ENCODE assay signal across 25 cellular contexts in the genomic region with DNA sequence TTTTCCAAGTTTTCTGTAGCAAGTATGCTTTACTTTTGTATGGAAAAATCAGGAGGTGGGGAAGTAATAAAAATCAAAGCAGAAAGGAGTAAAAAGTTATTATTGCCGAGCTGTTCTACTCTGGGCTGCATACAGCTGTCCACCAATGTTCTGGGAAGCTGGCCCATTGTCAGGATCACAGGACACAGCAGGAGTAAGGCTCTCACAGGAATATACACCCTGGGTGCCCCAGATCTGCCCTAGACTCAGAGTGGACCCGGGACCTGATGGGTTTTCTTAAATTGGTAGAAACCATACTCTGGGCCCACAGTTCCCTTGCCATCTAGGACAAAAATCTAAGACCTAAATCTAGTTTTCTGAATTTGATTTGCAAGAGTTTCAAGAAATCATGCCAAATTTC.
"Had no signal": no experiment of that assay in that cellular context is flagged by ENCODE, and none has a peak within 500 bp of the region (broad histone marks: within the 10 kb centered on the region; RNA-seq: fewer than 3 reads in every experiment).

No MANE protein-coding gene starts in this region.

- DNase-seq: activated B cell treated with CpG ODN at 0.5 μM for 24 hours; activated CD4-positive, alpha-beta T cell treated with anti-CD3 and anti-CD28 coated beads for 1 hour; activated CD4-positive, alpha-beta T cell treated with anti-CD3 and anti-CD28 coated beads, Interleukin-2, amount 10 ng/mL, durations not matched to agents 24 days and 14 days; activated CD4-positive, alpha-beta T cell treated with anti-CD3 and anti-CD28 coated beads, Interleukin-2, amount 50 U/mL, for 48 hours; activated CD8-positive, alpha-beta memory T cell treated with anti-CD3 and anti-CD28 coated beads, Interleukin-2, amount 10 ng/mL, durations not matched to agents 7 days and 5 days; activated effector memory CD4-positive, alpha-beta T cell treated with Interleukin-2 at 50 U/mL for 16 hours; activated naive CD4-positive, alpha-beta T cell; activated T-cell treated with anti-CD3 and anti-CD28 coated beads, Interleukin-2, amount 50 U/mL, for 24 hours; aorta; Karpas-422; MM.1S; NCI-H1105; NCI-H1436; NCI-H1694 treated with DMSO at 0.1 percent for 48 hours; NCI-H2029 treated with DMSO at 0.1 percent for 48 hours; NCI-H524; Peyer's patch; SHP77 treated with DMSO at 0.1 percent for 48 hours; T-helper 17 cell; T-helper 9 cell had no signal

- H3K4me3 ChIP-seq: breast epithelium, K562, Peyer's patch had no signal

- H3K36me3 ChIP-seq: breast epithelium, Peyer's patch had no signal

- H3K4me3 Mint-ChIP-seq: activated B cell treated with CpG ODN at 0.5 μM for 24 hours; activated CD4-positive, alpha-beta T cell treated with anti-CD3 and anti-CD28 coated beads, Interleukin-2, amount 10 ng/mL, durations not matched to agents 24 days and 14 days; activated CD8-positive, alpha-beta memory T cell treated with anti-CD3 and anti-CD28 coated beads, Interleukin-2, amount 10 ng/mL, durations not matched to agents 7 days and 5 days; activated naive CD4-positive, alpha-beta T cell treated with anti-CD3 and anti-CD28 coated beads, Interleukin-2, amount 50 U/mL, for 24 hours; activated T-cell treated with anti-CD3 and anti-CD28 coated beads, Interleukin-2, amount 50 U/mL, for 24 hours; activated T-helper 1 cell treated with anti-CD3 and anti-CD28 coated beads, Interleukin-12 subunit alpha, Interleukin-12 subunit beta, Interleukin-2, Interleukin-4 antibody, amounts not matched to agents 30 ng/mL and 10 ng/mL and 1 ng/mL, durations not matched to agents 14 hours and 24 hours and 36 hours; T-helper 17 cell had no signal

- H3K4me1 Mint-ChIP-seq: activated B cell treated with CpG ODN at 0.5 μM for 24 hours; activated CD8-positive, alpha-beta memory T cell treated with anti-CD3 and anti-CD28 coated beads, Interleukin-2, amount 10 ng/mL, durations not matched to agents 7 days and 5 days had no signal

- H3K27me3 ChIP-seq: breast epithelium, Peyer's patch had no signal

- ATAC-seq: activated CD8-positive, alpha-beta memory T cell treated with anti-CD3 and anti-CD28 coated beads, Interleukin-2, amount 10 ng/mL, durations not matched to agents 7 days and 5 days; K562; T-helper 17 cell had no signal

- H3K4me1 ChIP-seq: breast epithelium had no signal

- H3K9me3 Mint-ChIP-seq: activated B cell treated with CpG ODN at 0.5 μM for 24 hours; activated naive CD4-positive, alpha-beta T cell treated with anti-CD3 and anti-CD28 coated beads, Interleukin-2, amount 50 U/mL, for 24 hours; activated T-cell treated with anti-CD3 and anti-CD28 coated beads, Interleukin-2, amount 50 U/mL, for 24 hours; activated T-helper 1 cell treated with anti-CD3 and anti-CD28 coated beads, Interleukin-12 subunit alpha, Interleukin-12 subunit beta, Interleukin-2, Interleukin-4 antibody, amounts not matched to agents 30 ng/mL and 10 ng/mL and 1 ng/mL, durations not matched to agents 14 hours and 24 hours and 36 hours had no signal

- H3K27ac Mint-ChIP-seq: activated B cell treated with CpG ODN at 0.5 μM for 24 hours; activated CD4-positive, alpha-beta T cell treated with anti-CD3 and anti-CD28 coated beads, Interleukin-2, amount 10 ng/mL, durations not matched to agents 24 days and 14 days; activated CD8-positive, alpha-beta memory T cell treated with anti-CD3 and anti-CD28 coated beads, Interleukin-2, amount 10 ng/mL, durations not matched to agents 7 days and 5 days; activated naive CD4-positive, alpha-beta T cell treated with anti-CD3 and anti-CD28 coated beads, Interleukin-2, amount 50 U/mL, for 24 hours; activated T-cell treated with anti-CD3 and anti-CD28 coated beads, Interleukin-2, amount 50 U/mL, for 24 hours; T-helper 17 cell had no signal

- H3K27ac ChIP-seq: breast epithelium, Peyer's patch, RWPE1 had no signal

- H3K27me3 Mint-ChIP-seq: activated CD4-positive, alpha-beta T cell treated with anti-CD3 and anti-CD28 coated beads, Interleukin-2, amount 10 ng/mL, durations not matched to agents 24 days and 14 days; activated CD8-positive, alpha-beta memory T cell treated with anti-CD3 and anti-CD28 coated beads, Interleukin-2, amount 10 ng/mL, durations not matched to agents 7 days and 5 days; activated naive CD4-positive, alpha-beta T cell treated with anti-CD3 and anti-CD28 coated beads, Interleukin-2, amount 50 U/mL, for 24 hours; activated T-cell treated with anti-CD3 and anti-CD28 coated beads, Interleukin-2, amount 50 U/mL, for 24 hours; T-helper 17 cell had no signal

- H3K9me3 ChIP-seq: breast epithelium, Peyer's patch had no signal
